ENCODE assay signal across 8 cellular contexts in genomic region chr11:10294289-10294953, GRCh38. TPM values are rescaled to one million over a fixed set of nuclear protein-coding genes. Genes with fewer than 3 reads are reported as not detected.
DNase-seq lines count a peak whose midpoint lies in the region; ATAC-seq and TF ChIP-seq lines count a peak whose summit lies in the region.

No MANE protein-coding gene starts in this region.

- H3K4me3 Mint-ChIP-seq in activated B cell treated with CpG ODN at 0.5 μM for 24 hours: peak overlapping the region; percentile 81

- H3K4me1 ChIP-seq in HCT116 (ENCODE audit: control insufficient read depth in 1 of 2, insufficient read depth in 2 of 2, low read length in 2 of 2): peaks cover 12 to 28% of the 10 kb centered on the region in 2 experiments

- no peaks in the 10 kb centered on the region for H3K9me3 Mint-ChIP-seq in activated B cell treated with CpG ODN at 0.5 μM for 24 hours

- RAD21 ChIA-PET in HCT116 (lab: Charles Lee; ENCODE audit: low non-redundant PET in 1 of 2, low total read pairs in 2 of 2, uncharacterized antibody in 2 of 2, unreplicated experiment in 2 of 2): no interaction called here

- peaks cover 29% of the 10 kb centered on the region for H3K4me1 Mint-ChIP-seq in activated B cell treated with CpG ODN at 0.5 μM for 24 hours

- H3K79me2 ChIP-seq in HCT116 (ENCODE audit: insufficient read depth, low read length): peaks cover 38% of the 10 kb centered on the region
- peaks cover 24% of the 10 kb centered on the region for H3K79me2 ChIP-seq in neural cell (replicated peaks; ENCODE audit: insufficient read depth, low read length)

- TF ChIP-seq EP300 in neural cell (conservative IDR thresholded peaks at IDR 0.05; ENCODE audit: poor library complexity, severe bottlenecking): no peak

- TF ChIP-seq RAD21 in HCT116 (IDR thresholded peaks at IDR 0.05; ENCODE audit: low read depth): no peak
- no peak for TF ChIP-seq RAD21 in neural cell (conservative IDR thresholded peaks at IDR 0.05)

- H3K4me3 ChIP-seq in AG10803 (ENCODE audit: low read length) (peak overlapping the region; percentile 74), HCT116 (replicated peaks in 1 of 2; ENCODE audit: low read depth in 1 of 2, low read length in 2 of 2) (peak overlapping the region; percentile 77 to 78), foreskin fibroblast (ENCODE audit: low read depth in 1 of 2, low read length in 2 of 2) (peak overlapping the region; percentile 58 to 76), neural cell (ENCODE audit: low read length) (peak overlapping the region; percentile 93)

- no peaks in the 10 kb centered on the region for H3K9me2 ChIP-seq in HCT116 (ENCODE audit: insufficient read depth)
- no peaks in the 10 kb centered on the region for H3K9me2 ChIP-seq in neural cell (ENCODE audit: insufficient read depth, low read length)

- CTCF ChIA-PET in HCT116 (lab: Charles Lee) (interaction anchor here (1.5 kb wide), 1 partner anchor 10 kb away, joined by 8 read pairs; the partner anchor contains the start of gene ADM), activated B cell treated with CpG ODN at 0.5 μM for 24 hours (lab: Charles Lee) (no interaction called here)

- H3K36me3 Mint-ChIP-seq in activated B cell treated with CpG ODN at 0.5 μM for 24 hours (ENCODE audit: low read depth): no peaks in the 10 kb centered on the region

- peak; percentile 23 for ATAC-seq in HCT116
- ATAC-seq in activated B cell treated with CpG ODN at 0.5 μM for 24 hours (ENCODE audit: low read depth): no peak
- no peak for ATAC-seq in GM21529 (IDR thresholded peaks at IDR 0.05; ENCODE audit: unreplicated experiment)
- no peak for ATAC-seq in HG03469 (IDR thresholded peaks at IDR 0.05; ENCODE audit: unreplicated experiment)

- H3K9ac ChIP-seq in HCT116 (ENCODE audit: low read length) (peak overlapping the region; percentile 82), neural cell (ENCODE audit: low read length) (peak overlapping the region; percentile 75)

- peaks cover 29% of the 10 kb centered on the region for H3K27me3 Mint-ChIP-seq in activated B cell treated with CpG ODN at 0.5 μM for 24 hours

- H3K4me2 ChIP-seq in HCT116 (ENCODE audit: low read length): peak overlapping the region; percentile 97
- H3K4me2 ChIP-seq in neural cell (ENCODE audit: low read length): peak overlapping the region; percentile 60

- H3F3A ChIP-seq in neural cell (ENCODE audit: insufficient read depth, low read length, poor library complexity, severe bottlenecking): no peaks in the 10 kb centered on the region

- TSS peak; percentile 85 for BruUV-seq in HCT116 (replicated peaks; lab: Mats Ljungman, UMichigan)

- H3K9me3 ChIP-seq in HCT116 (ENCODE audit: control insufficient read depth in 1 of 2, insufficient read depth in 1 of 2, low read depth in 1 of 2, low read length in 2 of 2) (no peaks in the 10 kb centered on the region), neural cell (ENCODE audit: low read length) (no peaks in the 10 kb centered on the region)

- TF ChIP-seq CTCF in AG10803 (conservative IDR thresholded peaks at IDR 0.05; ENCODE audit: low read length) (no peak), HCT116 (IDR thresholded peaks at IDR 0.05 in 2 of 3, conservative IDR thresholded peaks at IDR 0.05 in 1 of 3; ENCODE audit: borderline replicate concordance in 1 of 3, insufficient read depth in 1 of 3, low read depth in 2 of 3, low read length in 2 of 3) (no peak), activated B cell treated with CpG ODN at 0.5 μM for 24 hours (IDR thresholded peaks at IDR 0.05) (no peak), foreskin fibroblast (IDR thresholded peaks at IDR 0.05; ENCODE audit: low read depth, low read length) (no peak), neural cell (IDR thresholded peaks at IDR 0.05; ENCODE audit: poor library complexity, severe bottlenecking) (no peak)

- peaks cover 0 to 1% of the 10 kb centered on the region in 2 experiments; a peak in 1 of 4 replicates for H3K36me3 ChIP-seq in HCT116 (ENCODE audit: control insufficient read depth in 1 of 2, insufficient read depth in 2 of 2, low read length in 2 of 2)
- H3K36me3 ChIP-seq in neural cell (ENCODE audit: insufficient read depth, low read length): no peaks in the 10 kb centered on the region

- H4K20me1 ChIP-seq in HCT116 (ENCODE audit: insufficient read depth) (no peaks in the 10 kb centered on the region), neural cell (ENCODE audit: insufficient read depth) (no peaks in the 10 kb centered on the region)

- H3K27me3 ChIP-seq in HCT116 (ENCODE audit: insufficient read depth, low read length) (no peaks in the 10 kb centered on the region), neural cell (ENCODE audit: insufficient read depth, low read depth, low read length) (peaks cover 11% of the 10 kb centered on the region)

- H3K27ac Mint-ChIP-seq in activated B cell treated with CpG ODN at 0.5 μM for 24 hours: no peak overlapping the region

- intact Hi-C loops in HCT116 (cut with micrococcal nuclease) (no loop called here), activated B cell treated with CpG ODN at 0.5 μM for 24 hours (cut with micrococcal nuclease) (loop anchor here (1.0 to 10.0 kb wide), 3 partner anchors 11 to 1610 kb away; partner anchors contain the start of genes ADM, RPL27A, TRIM66 and ZBED5)

- POLR2A ChIA-PET in HCT116 (lab: Charles Lee): no interaction called here
- POLR2A ChIA-PET in activated B cell treated with CpG ODN at 0.5 μM for 24 hours (lab: Charles Lee): no interaction called here

- H3K27ac ChIP-seq in HCT116 (ENCODE audit: low read depth, low read length): peak overlapping the region; percentile 80
- H3K27ac ChIP-seq in neural cell (ENCODE audit: low read length): no peak overlapping the region

- no peak overlapping the region for H2AFZ ChIP-seq in HCT116 (ENCODE audit: low read depth, low read length, poor library complexity, severe bottlenecking)
- peak overlapping the region; percentile 82 for H2AFZ ChIP-seq in neural cell (ENCODE audit: low read depth, low read length)

- peak; percentile 83 for DNase-seq in AG10803 (ENCODE audit: low read depth)
- DNase-seq in HCT116 (ENCODE audit: low read depth, low spot score): no peak
- no peak for DNase-seq in activated B cell treated with CpG ODN at 0.5 μM for 24 hours
- DNase-seq in foreskin fibroblast: peak; percentile 69 to 86
- no peak for DNase-seq in GDM1 (lab: John Stamatoyannopoulos, UW)

- TF ChIP-seq POLR2A in HCT116 (IDR thresholded peaks at IDR 0.05; ENCODE audit: borderline replicate concordance, extremely low read depth, insufficient read depth, insufficient read length): no peak

TF ChIP-seq in HCT116, 20 proteins besides CTCF, POLR2A, EP300 and RAD21:
- TF ChIP-seq ZFX (IDR thresholded peaks at IDR 0.05) (no peak; the same call in 1 of the 2 replicates), POLR2AphosphoS5 (IDR thresholded peaks at IDR 0.05; ENCODE audit: low read depth, low read length) (peak; percentile 59; the same call in 1 of the 2 replicates), EZH2 (IDR thresholded peaks at IDR 0.05) (no peak), YY1 (IDR thresholded peaks at IDR 0.05; ENCODE audit: extremely low read depth, insufficient replicate concordance, low read depth, low read length) (no peak), TCF7L2 (IDR thresholded peaks at IDR 0.05; ENCODE audit: borderline replicate concordance, extremely low read depth, insufficient read depth, insufficient read length) (no peak), CEBPB (IDR thresholded peaks at IDR 0.05; ENCODE audit: low read depth) (peak; percentile 77), FOSL1 (IDR thresholded peaks at IDR 0.05; ENCODE audit: low read depth) (no peak), SIN3A (IDR thresholded peaks at IDR 0.05; ENCODE audit: low read depth) (0 out of 2 replicates have a peak, but pooled peaks have one; percentile 32)
- TF ChIP-seq, protein P1, sequence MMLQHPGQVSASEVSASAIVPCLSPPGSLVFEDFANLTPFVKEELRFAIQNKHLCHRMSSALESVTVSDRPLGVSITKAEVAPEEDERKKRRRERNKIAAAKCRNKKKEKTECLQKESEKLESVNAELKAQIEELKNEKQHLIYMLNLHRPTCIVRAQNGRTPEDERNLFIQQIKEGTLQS (IDR thresholded peaks at IDR 0.05): no peak
- TF ChIP-seq, protein P2, sequence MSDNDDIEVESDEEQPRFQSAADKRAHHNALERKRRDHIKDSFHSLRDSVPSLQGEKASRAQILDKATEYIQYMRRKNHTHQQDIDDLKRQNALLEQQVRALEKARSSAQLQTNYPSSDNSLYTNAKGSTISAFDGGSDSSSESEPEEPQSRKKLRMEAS (IDR thresholded peaks at IDR 0.05): peak; percentile 63

TF ChIP-seq in neural cell, 6 proteins besides CTCF, POLR2A, EP300 and RAD21 (continues in another document):
- no peak for TF ChIP-seq SMC3 (conservative IDR thresholded peaks at IDR 0.05; ENCODE audit: poor library complexity)
- TF ChIP-seq, protein P3, sequence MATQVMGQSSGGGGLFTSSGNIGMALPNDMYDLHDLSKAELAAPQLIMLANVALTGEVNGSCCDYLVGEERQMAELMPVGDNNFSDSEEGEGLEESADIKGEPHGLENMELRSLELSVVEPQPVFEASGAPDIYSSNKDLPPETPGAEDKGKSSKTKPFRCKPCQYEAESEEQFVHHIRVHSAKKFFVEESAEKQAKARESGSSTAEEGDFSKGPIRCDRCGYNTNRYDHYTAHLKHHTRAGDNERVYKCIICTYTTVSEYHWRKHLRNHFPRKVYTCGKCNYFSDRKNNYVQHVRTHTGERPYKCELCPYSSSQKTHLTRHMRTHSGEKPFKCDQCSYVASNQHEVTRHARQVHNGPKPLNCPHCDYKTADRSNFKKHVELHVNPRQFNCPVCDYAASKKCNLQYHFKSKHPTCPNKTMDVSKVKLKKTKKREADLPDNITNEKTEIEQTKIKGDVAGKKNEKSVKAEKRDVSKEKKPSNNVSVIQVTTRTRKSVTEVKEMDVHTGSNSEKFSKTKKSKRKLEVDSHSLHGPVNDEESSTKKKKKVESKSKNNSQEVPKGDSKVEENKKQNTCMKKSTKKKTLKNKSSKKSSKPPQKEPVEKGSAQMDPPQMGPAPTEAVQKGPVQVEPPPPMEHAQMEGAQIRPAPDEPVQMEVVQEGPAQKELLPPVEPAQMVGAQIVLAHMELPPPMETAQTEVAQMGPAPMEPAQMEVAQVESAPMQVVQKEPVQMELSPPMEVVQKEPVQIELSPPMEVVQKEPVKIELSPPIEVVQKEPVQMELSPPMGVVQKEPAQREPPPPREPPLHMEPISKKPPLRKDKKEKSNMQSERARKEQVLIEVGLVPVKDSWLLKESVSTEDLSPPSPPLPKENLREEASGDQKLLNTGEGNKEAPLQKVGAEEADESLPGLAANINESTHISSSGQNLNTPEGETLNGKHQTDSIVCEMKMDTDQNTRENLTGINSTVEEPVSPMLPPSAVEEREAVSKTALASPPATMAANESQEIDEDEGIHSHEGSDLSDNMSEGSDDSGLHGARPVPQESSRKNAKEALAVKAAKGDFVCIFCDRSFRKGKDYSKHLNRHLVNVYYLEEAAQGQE (IDR thresholded peaks at IDR 0.05; ENCODE audit: borderline replicate concordance): no peak

RNA-seq across cellular contexts. Expression of gene SBF2, which starts 0.4 kb away (rescaled TPM):
- 35.0 TPM for total RNA-seq in HCT116 (2021; ENCODE audit: unreplicated experiment)
- polyA plus RNA-seq in HCT116 (2012): 19.3 and 21.0 TPM in 2 replicates
- total RNA-seq in activated B cell treated with CpG ODN at 0.5 μM for 24 hours: 7.9 and 12.0 TPM in 2 replicates
- polyA plus RNA-seq in neural cell: 53.4 and 55.3 TPM in 2 replicates
- polyA minus RNA-seq in neural cell: 115 and 141 TPM in 2 replicates

RNA-seq across cellular contexts. Expression of gene ADM, which starts 10.5 kb away (rescaled TPM):
- total RNA-seq in HCT116 (2021; ENCODE audit: unreplicated experiment) (87.2 TPM), activated B cell treated with CpG ODN at 0.5 μM for 24 hours (1.2 and 1.3 TPM in 2 replicates)
- polyA plus RNA-seq in HCT116 (2012): 186 and 301 TPM in 2 replicates
- 0.30 and 1.6 TPM in 2 replicates for polyA plus RNA-seq in neural cell
- not detected in 2 replicates for polyA minus RNA-seq in neural cell

Comparison
In these comparisons a context has a peak if more than half of its experiments do, and no peak if none do; other contexts are left out.
1. DNase-seq: peak in AG10803 (single experiment) and foreskin fibroblast (2 of 2); none in HCT116 (single experiment), activated B cell treated with CpG ODN at 0.5 μM for 24 hours (single experiment) and GDM1 (single experiment).
2. RNA of gene ADM, which starts 10.5 kb away (total RNA-seq): 87.2 TPM in HCT116 (single experiment); 1.2 to 1.3 TPM in activated B cell treated with CpG ODN at 0.5 μM for 24 hours; every median in the first group is over 10 times any median in the second.
3. Peak in every context shown above with its lines, with median percentiles within 50 percentile points of each other: H3K4me3 ChIP-seq.